In genomic region chr16:87766485-87766797, GRCh38 we compare ENCODE assay signal across 8 cellular contexts. TPM values are rescaled to one million over a fixed set of nuclear protein-coding genes. Genes with fewer than 3 reads are reported as not detected.
DNase-seq lines count a peak whose midpoint lies in the region; ATAC-seq and TF ChIP-seq lines count a peak whose summit lies in the region.

No MANE protein-coding gene starts in this region.

- no peaks in the 10 kb centered on the region for H3K9me2 ChIP-seq in GM23338 (ENCODE audit: insufficient read depth)

- H3K4me3 Mint-ChIP-seq in GM23338: peak overlapping the region; percentile 100
- H3K4me3 Mint-ChIP-seq in WTC11: peak overlapping the region; percentile 100

- H3K36me3 ChIP-seq in GM23338 (ENCODE audit: insufficient read depth) (peaks cover 4% of the 10 kb centered on the region), aorta (ENCODE audit: control insufficient read depth in 1 of 2, insufficient read depth in 2 of 2, low read length in 1 of 2) (no peaks in the 10 kb centered on the region)

- peaks cover 5% of the 10 kb centered on the region for H3K4me1 ChIP-seq in GM23338 (ENCODE audit: insufficient read depth)
- no peaks in the 10 kb centered on the region for H3K4me1 ChIP-seq in foreskin keratinocyte
- no peaks in the 10 kb centered on the region for H3K4me1 ChIP-seq in aorta (ENCODE audit: control insufficient read depth in 1 of 2, insufficient read depth in 2 of 2, low read length in 2 of 2)

- CTCF ChIA-PET in WTC11 (lab: Charles Lee): interaction anchor here (1.1 to 2.1 kb wide), 2 partner anchors 13 to 105 kb away, joined by 6 to 14 read pairs; no protein-coding TSS in a partner anchor

- POLR2A ChIA-PET in WTC11 (lab: Charles Lee): interaction anchor here (0.6 to 1.1 kb wide), 5 partner anchors 13 to 103 kb away, joined by 3 to 4 read pairs (median 3); partner anchors contain the start of gene SLC7A5

- H3K4me3 ChIP-seq in GM23338 (peak overlapping the region; percentile 97), skeletal muscle cell (ENCODE audit: low read depth, low read length) (peak overlapping the region; percentile 90), aorta (ENCODE audit: low read length in 2 of 2) (peak overlapping the region in 1 of 2 donors; percentile 76)

- H4K20me1 ChIP-seq in GM23338 (replicated peaks; ENCODE audit: insufficient read depth): peaks cover 28% of the 10 kb centered on the region

- H3K9me3 ChIP-seq in aorta (ENCODE audit: control insufficient read depth, low read length): no peaks in the 10 kb centered on the region

- peak overlapping the region; percentile 99 for H3K27ac Mint-ChIP-seq in GM23338
- H3K27ac Mint-ChIP-seq in WTC11: no peak overlapping the region

- ATAC-seq in GM23338: peak; percentile 8; the same call in 1 of the 3 replicates
- ATAC-seq in WTC11: no peak
- no peak for ATAC-seq in foreskin keratinocyte
- ATAC-seq in aorta (ENCODE audit: low FRiP score): no peak
- ATAC-seq in HG02623 (IDR thresholded peaks at IDR 0.05; ENCODE audit: unreplicated experiment): no peak
- ATAC-seq in HG03175 (IDR thresholded peaks at IDR 0.05; ENCODE audit: unreplicated experiment): no peak

- H3K9me3 Mint-ChIP-seq in GM23338 (peaks cover 2% of the 10 kb centered on the region; the same call in 1 of the 3 replicates), WTC11 (no peaks in the 10 kb centered on the region)

- peak overlapping the region; percentile 67; the same call in 1 of the 2 replicates for H3K27ac ChIP-seq in GM23338 (ENCODE audit: low read depth)
- peak overlapping the region; percentile 92 for H3K27ac ChIP-seq in foreskin keratinocyte
- no peak overlapping the region for H3K27ac ChIP-seq in aorta (ENCODE audit: low read depth in 1 of 2, low read length in 2 of 2)

- H3K27me3 Mint-ChIP-seq in GM23338 (ENCODE audit: insufficient read depth, low read depth, poor library complexity): peaks cover 5% of the 10 kb centered on the region
- H3K27me3 Mint-ChIP-seq in WTC11 (ENCODE audit: low read depth): no peaks in the 10 kb centered on the region

- H2AFZ ChIP-seq in GM23338: no peak overlapping the region

- 0 out of 2 replicates have a peak, but pooled peaks cover 11% of the 10 kb centered on the region for H3F3A ChIP-seq in GM23338 (replicated peaks; ENCODE audit: low read depth)

- peak overlapping the region; percentile 98 for H3K4me2 ChIP-seq in GM23338

- no peak for DNase-seq in GM23338 (ENCODE audit: low spot score)
- no peak for DNase-seq in WTC11 (ENCODE audit: low spot score)
- no peak for DNase-seq in foreskin keratinocyte
- DNase-seq in skeletal muscle cell (ENCODE audit: low read depth): no peak
- no peak for DNase-seq in globus pallidus (ENCODE audit: low spot score)
- no peak for DNase-seq in aorta

- H3K4me1 Mint-ChIP-seq in GM23338 (peaks cover 6% of the 10 kb centered on the region; the same call in 2 of the 3 replicates), WTC11 (peaks cover 6% of the 10 kb centered on the region; the same call in 1 of the 2 replicates)

- TF ChIP-seq CTCF in GM23338 (conservative IDR thresholded peaks at IDR 0.05; ENCODE audit: low read depth in 2 of 2): no peak
- TF ChIP-seq CTCF in WTC11 (IDR thresholded peaks at IDR 0.05): no peak
- no peak for TF ChIP-seq CTCF in foreskin keratinocyte (conservative IDR thresholded peaks at IDR 0.05)

- H3K27me3 ChIP-seq in GM23338 (ENCODE audit: insufficient read depth) (no peaks in the 10 kb centered on the region), foreskin keratinocyte (no peaks in the 10 kb centered on the region), aorta (ENCODE audit: control insufficient read depth in 1 of 2, insufficient read depth in 2 of 2, low read length in 1 of 2) (no peaks in the 10 kb centered on the region)

- H3K79me2 ChIP-seq in GM23338 (replicated peaks; ENCODE audit: insufficient read depth): peaks cover 46% of the 10 kb centered on the region

- 41 to 44% methylated on average over 17 of the region's 17 CpGs for whole genome bisulfite sequencing in aorta, 2 donors

- H3K36me3 Mint-ChIP-seq in GM23338 (ENCODE audit: low read depth) (peaks cover 32% of the 10 kb centered on the region), WTC11 (peaks cover 18% of the 10 kb centered on the region)

- intact Hi-C loops in aorta (cut with DNase I): loop anchor here (5.0 to 10.0 kb wide), 3 partner anchors 179 to 806 kb away; partner anchors contain the start of genes MAP1LC3B (in 1 of the 2) and ZC3H18 (in 1 of the 2)

TF ChIP-seq in GM23338, 12 proteins besides CTCF, POLR2A, EP300 and RAD21:
- TF ChIP-seq ZNF114 (CRISPR knock-in tag; IDR thresholded peaks at IDR 0.05) (no peak), STAT1 (IDR thresholded peaks at IDR 0.05; ENCODE audit: unreplicated experiment) (no peak), REST (IDR thresholded peaks at IDR 0.05; ENCODE audit: unreplicated experiment) (no peak), NANOG (IDR thresholded peaks at IDR 0.05; ENCODE audit: borderline replicate concordance) (no peak)

TF ChIP-seq in WTC11, 78 proteins besides CTCF, POLR2A, EP300 and RAD21:
- TF ChIP-seq MAX (CRISPR knock-in tag; IDR thresholded peaks at IDR 0.05): no peak
- no peak for TF ChIP-seq ATF6 (CRISPR knock-in tag; IDR thresholded peaks at IDR 0.05)
- no peak for TF ChIP-seq ZNF317 (CRISPR knock-in tag; IDR thresholded peaks at IDR 0.05; ENCODE audit: borderline replicate concordance, low read depth)
- TF ChIP-seq ZNF263 (CRISPR knock-in tag; IDR thresholded peaks at IDR 0.05; ENCODE audit: low read depth): no peak
- TF ChIP-seq IRF1 (CRISPR knock-in tag; IDR thresholded peaks at IDR 0.05): no peak
- no peak for TF ChIP-seq HMGA2 (CRISPR knock-in tag; IDR thresholded peaks at IDR 0.05)
- no peak for TF ChIP-seq JAZF1 (CRISPR knock-in tag; IDR thresholded peaks at IDR 0.05)

RNA-seq across cellular contexts. Expression of gene KLHDC4, which starts 0.7 kb away (rescaled TPM):
- 36.5 and 41.1 TPM in 2 replicates for total RNA-seq in GM23338 (2014; rRNA removed; shearing (Covaris generic))
- 23.0 and 25.2 TPM in 2 replicates for polyA plus RNA-seq in GM23338 (2016; fragmentation: Nextera tagmentation; extraction: Ambion mirVana)
- 60.0 to 63.6 TPM (median 60.5 TPM) in 3 replicates for total RNA-seq in WTC11 (2021)
- total RNA-seq in foreskin keratinocyte: 17.2 and 21.9 TPM in 2 replicates
- polyA plus RNA-seq in foreskin keratinocyte: 16.8 and 18.4 TPM in 2 replicates
- total RNA-seq in aorta: 10 to 100 TPM; 33.3 to 39.0 TPM
- 10 to 100 TPM; 12.0 to 52.3 TPM for polyA plus RNA-seq in aorta

Comparison
In these comparisons a context has a peak if more than half of its experiments do, and no peak if none do; other contexts are left out.
1. H3K27ac ChIP-seq: peak in GM23338 (single experiment) and foreskin keratinocyte (single experiment); none in aorta (0 of 2).